10 cellular contexts compared by ENCODE assay signal in the genomic region with DNA sequence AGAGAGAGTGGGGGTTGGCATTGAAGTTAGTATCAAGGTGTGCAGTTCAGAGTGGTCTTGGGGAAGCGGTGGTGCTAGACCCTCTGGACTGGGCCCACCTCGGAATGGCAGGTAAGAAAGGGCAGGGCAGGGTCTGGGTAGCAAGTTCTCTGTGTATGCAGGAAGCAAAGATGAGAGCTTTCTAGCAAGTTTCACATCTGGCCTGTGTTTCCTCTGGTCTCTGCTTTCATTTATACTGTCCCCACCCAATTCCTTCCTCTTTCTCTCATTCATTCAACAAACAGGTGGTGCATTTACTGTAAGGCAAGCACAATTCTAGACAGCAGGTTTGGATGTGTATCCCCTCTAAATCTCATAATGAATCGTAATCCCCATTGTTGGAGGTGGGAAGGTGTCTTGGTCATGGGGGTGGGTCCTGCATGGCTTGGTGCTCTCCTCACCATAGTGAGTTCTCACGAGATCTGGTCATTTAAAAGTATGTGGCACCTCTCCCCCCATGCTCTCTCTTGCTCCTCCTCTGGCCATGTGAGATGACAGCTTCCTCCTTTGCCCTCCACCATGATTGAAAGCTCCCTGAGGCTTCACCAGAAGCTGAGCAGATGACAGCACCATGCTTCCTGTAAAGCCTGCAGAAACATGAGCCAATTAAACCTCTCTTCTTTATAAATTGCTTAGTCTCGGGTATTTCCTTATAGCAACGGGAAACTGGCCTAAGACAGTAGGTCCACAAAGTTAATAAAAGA. TPM values are rescaled to one million over a fixed set of nuclear protein-coding genes. Genes with fewer than 3 reads are reported as not detected.
DNase-seq lines count a peak whose midpoint lies in the region; ATAC-seq, FAIRE-seq and TF ChIP-seq lines count a peak whose summit lies in the region.
"Had no signal": no experiment of that assay in that cellular context is flagged by ENCODE, and none has a peak within 500 bp of the region (broad histone marks: within the 10 kb centered on the region; RNA-seq: fewer than 3 reads in every experiment).

No MANE protein-coding gene starts in this region.

- H2AFZ ChIP-seq in HepG2 (ENCODE audit: low read length) (no peak overlapping the region), neural progenitor cell (replicated peaks) (no peak overlapping the region)

- POLR2A ChIA-PET in T-cell (lab: Charles Lee) = interaction anchor here in 1 of 2 donors (1.0 kb wide), 1 partner anchor 97 kb away, joined by 3 read pairs; no protein-coding TSS in a partner anchor
- POLR2A ChIA-PET in HepG2 (lab: Yijun Ruan, JAX) = interaction anchor here (1.5 kb wide), 1 partner anchor 33 kb away, joined by 5 read pairs; no protein-coding TSS in a partner anchor

- no peak for DNase-seq in activated naive CD4-positive, alpha-beta T cell treated with Interleukin-2 at 50 U/mL for 16 hours
- DNase-seq in T-cell (no peak), HepG2 (ENCODE audit: low spot score) (no peak), superior temporal gyrus (ENCODE audit: extremely low spot score) (no peak), neural progenitor cell (ENCODE audit: low spot score) (no peak)
- DNase-seq: Kasumi-1, NCI-H526 treated with DMSO at 0.1 percent for 48 hours had no signal

- peaks cover 26% of the 10 kb centered on the region for H3F3A ChIP-seq in neural progenitor cell (ENCODE audit: low read depth)

- 97% methylated on average over 6 of the region's 6 CpGs for WGBS in HepG2 (ENCODE audit: low lambda C conversion rate)
- 91% methylated on average over 6 of the region's 6 CpGs for WGBS in thymus

- H3K9me3 ChIP-seq in HepG2 (ENCODE audit: low read length) (peaks cover 8% of the 10 kb centered on the region; the same call in 1 of the 2 replicates), thymus (ENCODE audit: control insufficient read depth) (no peaks in the 10 kb centered on the region), neural progenitor cell (ENCODE audit: low read depth) (no peaks in the 10 kb centered on the region)

- no peak overlapping the region for H3K4me3 ChIP-seq in HepG2 (replicated peaks in 1 of 3; ENCODE audit: insufficient read depth in 1 of 3, low read depth in 2 of 3, low read length in 3 of 3)
- no peak overlapping the region for H3K4me3 ChIP-seq in thymus (ENCODE audit: low read length)
- no peak overlapping the region for H3K4me3 ChIP-seq in neural progenitor cell

- TF ChIP-seq EP300 in HepG2 (IDR thresholded peaks at IDR 0.05; ENCODE audit: low read depth in 2 of 2, low read length in 2 of 2) (no peak), HepG2 (CRISPR knock-in tag; IDR thresholded peaks at IDR 0.05; ENCODE audit: borderline replicate concordance) (no peak)

- no peak overlapping the region for H3K4me2 ChIP-seq in HepG2 (ENCODE audit: low read depth, low read length)
- no peak overlapping the region for H3K4me2 ChIP-seq in neural progenitor cell

- H3K36me3 Mint-ChIP-seq in activated naive CD4-positive, alpha-beta T cell treated with anti-CD3 and anti-CD28 coated beads, Interleukin-2, amount 50 U/mL, for 24 hours = peaks cover 4% of the 10 kb centered on the region
- no peaks in the 10 kb centered on the region for H3K36me3 Mint-ChIP-seq in T-cell
- no peaks in the 10 kb centered on the region for H3K36me3 Mint-ChIP-seq in neural progenitor cell

- CTCF ChIA-PET in T-cell (lab: Charles Lee) = interaction anchor here (1.0 to 1.6 kb wide), 4 partner anchors 26 to 229 kb away, joined by 3 to 4 read pairs (median 4); no protein-coding TSS in a partner anchor
- CTCF ChIA-PET in HepG2 (lab: Yijun Ruan, JAX; ENCODE audit: low intra/inter-chr PET ratio, low total read pairs) = no interaction called here

- TF ChIP-seq POLR2A in HepG2 (IDR thresholded peaks at IDR 0.05; ENCODE audit: insufficient read depth in 1 of 2, low read depth in 2 of 2, low read length in 2 of 2) = no peak

- no peak for FAIRE-seq in HepG2 (lab: Jason Lieb, UNC)

- H3K9ac ChIP-seq in HepG2 (ENCODE audit: insufficient read depth, low read depth, low read length) (no peak overlapping the region), neural progenitor cell (no peak overlapping the region)

- TF ChIP-seq CTCF in HepG2 (CRISPR knock-in tag; IDR thresholded peaks at IDR 0.05) (no peak; the same call in 1 of the 2 replicates), neural progenitor cell (IDR thresholded peaks at IDR 0.05) (no peak)

- intact Hi-C loops in HepG2 (cut with micrococcal nuclease; ENCODE audit: unreplicated experiment) = no loop called here

- no peaks in the 10 kb centered on the region for H3K27me3 Mint-ChIP-seq in activated naive CD4-positive, alpha-beta T cell treated with anti-CD3 and anti-CD28 coated beads, Interleukin-2, amount 50 U/mL, for 24 hours
- H3K27me3 Mint-ChIP-seq in T-cell (no peaks in the 10 kb centered on the region), neural progenitor cell (ENCODE audit: insufficient read depth, low read depth) (peaks cover 15% of the 10 kb centered on the region)

- H3K27me3 ChIP-seq in HepG2 (ENCODE audit: control insufficient read depth in 1 of 2, insufficient read depth in 2 of 2, low read length in 2 of 2) (no peaks in the 10 kb centered on the region), thymus (ENCODE audit: control insufficient read depth, insufficient read depth) (no peaks in the 10 kb centered on the region), neural progenitor cell (peaks cover 19% of the 10 kb centered on the region)

- H4K20me1 ChIP-seq in HepG2 (ENCODE audit: insufficient read depth, low read length) = no peaks in the 10 kb centered on the region
- no peaks in the 10 kb centered on the region for H4K20me1 ChIP-seq in neural progenitor cell (ENCODE audit: low read depth)

- BruUV-seq in HepG2 (replicated peaks; lab: Mats Ljungman, UMichigan) = no TSS peak

- peak overlapping the region; percentile 85 for H3K27ac Mint-ChIP-seq in activated naive CD4-positive, alpha-beta T cell treated with anti-CD3 and anti-CD28 coated beads, Interleukin-2, amount 50 U/mL, for 24 hours
- H3K27ac Mint-ChIP-seq in T-cell = peak overlapping the region; percentile 88 to 92
- H3K27ac Mint-ChIP-seq in neural progenitor cell = no peak overlapping the region

- no peak for TF ChIP-seq RAD21 in HepG2 (CRISPR knock-in tag; IDR thresholded peaks at IDR 0.05)

- H3K9me3 Mint-ChIP-seq in activated naive CD4-positive, alpha-beta T cell treated with anti-CD3 and anti-CD28 coated beads, Interleukin-2, amount 50 U/mL, for 24 hours = peaks cover 6% of the 10 kb centered on the region
- H3K9me3 Mint-ChIP-seq in T-cell = peaks cover 0 to 6% (median 4%) of the 10 kb centered on the region in 3 donors
- H3K9me3 Mint-ChIP-seq in neural progenitor cell = peaks cover 9% of the 10 kb centered on the region

- H3K27ac ChIP-seq in HepG2 (ENCODE audit: extremely low read length, insufficient read depth, low read length) (no peak overlapping the region), thymus (ENCODE audit: low read depth) (peak overlapping the region; percentile 66), neural progenitor cell (no peak overlapping the region)

- peak overlapping the region; percentile 62 for H3K4me3 Mint-ChIP-seq in activated naive CD4-positive, alpha-beta T cell treated with anti-CD3 and anti-CD28 coated beads, Interleukin-2, amount 50 U/mL, for 24 hours
- peak overlapping the region in 2 of 3 donors; percentile 58 to 62 for H3K4me3 Mint-ChIP-seq in T-cell
- H3K4me3 Mint-ChIP-seq in neural progenitor cell = no peak overlapping the region

- no peak for ATAC-seq in T-cell (replicated peaks in 1 of 4)
- ATAC-seq in HepG2 = no peak
- no peak for ATAC-seq in HG02981 (IDR thresholded peaks at IDR 0.05; ENCODE audit: unreplicated experiment)

- H3K4me1 Mint-ChIP-seq in activated naive CD4-positive, alpha-beta T cell treated with anti-CD3 and anti-CD28 coated beads, Interleukin-2, amount 50 U/mL, for 24 hours = peaks cover 57% of the 10 kb centered on the region
- H3K4me1 Mint-ChIP-seq in T-cell (peaks cover 52 to 60% (median 58%) of the 10 kb centered on the region in 3 donors), neural progenitor cell (peaks cover 15% of the 10 kb centered on the region)

- H3K4me1 ChIP-seq in HepG2 (ENCODE audit: insufficient read depth, low read length) (peaks cover 82% of the 10 kb centered on the region), thymus (ENCODE audit: control insufficient read depth, insufficient read depth, low read length) (peaks cover 51% of the 10 kb centered on the region), neural progenitor cell (peaks cover 16% of the 10 kb centered on the region)

- H3K79me2 ChIP-seq in HepG2 (ENCODE audit: insufficient read depth, low read length) (peaks cover 36% of the 10 kb centered on the region), neural progenitor cell (ENCODE audit: low read depth) (no peaks in the 10 kb centered on the region)

- H3K36me3 ChIP-seq in HepG2 (replicated peaks in 1 of 2; ENCODE audit: control insufficient read depth in 1 of 2, insufficient read depth in 2 of 2, low read length in 2 of 2) (no peaks in the 10 kb centered on the region), thymus (ENCODE audit: control insufficient read depth, insufficient read depth) (no peaks in the 10 kb centered on the region), neural progenitor cell (no peaks in the 10 kb centered on the region)

- in situ Hi-C loops in HepG2 (cut with HindIII; ENCODE audit: extremely low pct_ligation_motif_present, low pct_unique_long_range_greater_than_20kb) = loop anchor here (5.0 kb wide), 3 partner anchors 73 to 138 kb away; no protein-coding TSS in a partner anchor

RNA-seq across cellular contexts. Expression of a gene that starts 51.8 kb away (rescaled TPM):
- total RNA-seq in T-cell (1 to 10 TPM in 2 of 5 donors, under 1 TPM in 2, not detected in 1; 0.29 to 1.3 (median 0.83) TPM), HepG2 (2016; rRNA removed; fragmentation: Illumina TruSeq; extraction: Trizol) (28.5 and 52.6 TPM in 2 replicates), neural progenitor cell (ENCODE audit: low replicate concordance) (70.4 and 133 TPM in 2 replicates)
- 29.8 and 32.7 TPM in 2 replicates for total RNA-seq in HepG2 (2016; cell fraction: cytosol; rRNA removed; fragmentation: Illumina TruSeq; extraction: Trizol; ENCODE audit: low read depth)
- total RNA-seq in HepG2 (2016; cell fraction: insoluble cytoplasmic fraction; rRNA removed; fragmentation: Illumina TruSeq; extraction: Trizol) = 26.0 and 48.3 TPM in 2 replicates
- 54.4 and 56.9 TPM in 2 replicates for total RNA-seq in HepG2 (2016; cell fraction: membrane; rRNA removed; fragmentation: Illumina TruSeq; extraction: Trizol)
- 54.4 and 55.1 TPM in 2 replicates for total RNA-seq in HepG2 (2016; cell fraction: nucleus; rRNA removed; fragmentation: Illumina TruSeq; extraction: Trizol)
- polyA plus RNA-seq in HepG2 (2011; rRNA removed) (58.8 and 61.3 TPM in 2 replicates), thymus (25.1 TPM)
- 38.5 and 60.7 TPM in 2 replicates for polyA plus RNA-seq in HepG2 (2011; cell fraction: cytosol; rRNA removed)
- polyA plus RNA-seq in HepG2 (2011; cell fraction: nucleus; rRNA removed) = 143 and 171 TPM in 2 replicates
- 40.4 and 41.4 TPM in 2 replicates for polyA plus RNA-seq in HepG2 (2012)
- 17.4 and 18.8 TPM in 2 replicates for polyA plus RNA-seq in HepG2 (2016; cell fraction: cytosol; fragmentation: Illumina TruSeq; extraction: Trizol; ENCODE audit: low read depth)
- 22.6 and 27.6 TPM in 2 replicates for polyA plus RNA-seq in HepG2 (2016; cell fraction: insoluble cytoplasmic fraction; fragmentation: Illumina TruSeq; extraction: Trizol; ENCODE audit: low read depth)
- 33.9 and 35.9 TPM in 2 replicates for polyA plus RNA-seq in HepG2 (2016; cell fraction: membrane; fragmentation: Illumina TruSeq; extraction: Trizol; ENCODE audit: low read depth)
- polyA plus RNA-seq in HepG2 (2016; cell fraction: nucleus; fragmentation: Illumina TruSeq; extraction: Trizol; ENCODE audit: insufficient read depth, low read depth) = 102 and 113 TPM in 2 replicates
- polyA minus RNA-seq in HepG2 (2011; rRNA and poly(A)+ RNA removed; ENCODE audit: low replicate concordance) = 71.1 and 76.2 TPM in 2 replicates
- polyA minus RNA-seq in HepG2 (2011; cell fraction: cytosol; rRNA and poly(A)+ RNA removed) = 18.8 and 24.4 TPM in 2 replicates
- polyA minus RNA-seq in HepG2 (2011; cell fraction: nucleus; rRNA and poly(A)+ RNA removed) = 23.2 and 26.8 TPM in 2 replicates

Comparison
In these comparisons a context has a peak if more than half of its experiments do, and no peak if none do; other contexts are left out.
1. RNA of a gene that starts 51.8 kb away (total RNA-seq): 70.4 to 133 TPM in neural progenitor cell and 26.0 to 56.9 TPM in HepG2; 0.29 to 1.3 TPM in T-cell; every median in the first group is over 10 times any median in the second.